21 cellular contexts compared by ENCODE assay signal in genomic region chr6:95973976-95974375, GRCh38. TPM values are rescaled to one million over a fixed set of nuclear protein-coding genes. Genes with fewer than 3 reads are reported as not detected.
"Had no signal": no experiment of that assay in that cellular context is flagged by ENCODE, and none has a peak within 500 bp of the region (broad histone marks: within the 10 kb centered on the region; RNA-seq: fewer than 3 reads in every experiment).

No MANE protein-coding gene starts in this region.

- ATAC-seq: gastrocnemius medialis; heart right ventricle; left lobe of liver; natural killer cell treated with Interleukin-12 subunit alpha and Interleukin-12 subunit beta and Interleukin-15 and Interleukin-18, amount 100 ng/mL, for 72 hours had no signal

- DNase-seq: effector CD4-positive, alpha-beta T cell; gastrocnemius medialis; heart right ventricle; hypothalamus; islet precursor cell; mammary epithelial cell; nucleus accumbens; ovary; sigmoid colon; stimulated activated CD4-positive, alpha-beta T cell treated with anti-CD3 and anti-CD28 coated beads, Interleukin-2, amount 100 ng/mL, for 24 hours; stimulated activated naive CD4-positive, alpha-beta T cell treated with Interleukin-2 at 50 U/mL for 16 hours; trophoblast cell had no signal

- H3K4me1 ChIP-seq: esophagus muscularis mucosa, gastrocnemius medialis, heart right ventricle, neural progenitor cell, right atrium auricular region, sigmoid colon had no signal

- H3K4me3 Mint-ChIP-seq: natural killer cell treated with Interleukin-12 subunit alpha and Interleukin-12 subunit beta and Interleukin-15 and Interleukin-18, amount 100 ng/mL, for 72 hours; neural progenitor cell had no signal

- H3K36me3 ChIP-seq: esophagus muscularis mucosa, gastrocnemius medialis, heart right ventricle, neural progenitor cell, ovary, right atrium auricular region, sigmoid colon had no signal

- H3K4me2 ChIP-seq: neural progenitor cell had no signal

- H3K27me3 ChIP-seq: esophagus muscularis mucosa, gastrocnemius medialis, heart right ventricle, neural progenitor cell, ovary, right atrium auricular region, sigmoid colon had no signal

- H3K36me3 Mint-ChIP-seq: natural killer cell treated with Interleukin-12 subunit alpha and Interleukin-12 subunit beta and Interleukin-15 and Interleukin-18, amount 100 ng/mL, for 72 hours; neural progenitor cell had no signal

- H3K27me3 Mint-ChIP-seq: natural killer cell treated with Interleukin-12 subunit alpha and Interleukin-12 subunit beta and Interleukin-15 and Interleukin-18, amount 100 ng/mL, for 72 hours had no signal

- H3K9ac ChIP-seq: neural progenitor cell had no signal

- H2AFZ ChIP-seq: neural progenitor cell had no signal

- H3K4me3 ChIP-seq: coronary artery, esophagus muscularis mucosa, gastrocnemius medialis, heart right ventricle, neural progenitor cell, ovary, right atrium auricular region, sigmoid colon, skin epidermis had no signal

- H3K27ac ChIP-seq: coronary artery, epithelial cell of prostate, esophagus muscularis mucosa, gastrocnemius medialis, heart right ventricle, neural progenitor cell, ovary, right atrium auricular region, sigmoid colon, skin epidermis had no signal

- H3K9me3 ChIP-seq: gastrocnemius medialis, ovary had no signal

- H3K4me1 Mint-ChIP-seq: neural progenitor cell had no signal

- H3K27ac Mint-ChIP-seq: natural killer cell treated with Interleukin-12 subunit alpha and Interleukin-12 subunit beta and Interleukin-15 and Interleukin-18, amount 100 ng/mL, for 72 hours; neural progenitor cell had no signal

RNA-seq across cellular contexts. Expression of gene FUT9, which starts 41.8 kb away (rescaled TPM):
- total RNA-seq: esophagus muscularis mucosa; fibroblast of villous mesenchyme; gastrocnemius medialis; heart right ventricle; left lobe of liver; natural killer cell treated with Interleukin-12 subunit alpha and Interleukin-12 subunit beta and Interleukin-15 and Interleukin-18, amount 100 ng/mL, for 72 hours; right atrium auricular region had no signal
